In genomic region chr16:20814761-20815160, GRCh38 we compare ENCODE assay signal across 21 cellular contexts. TPM values are rescaled to one million over a fixed set of nuclear protein-coding genes. Genes with fewer than 3 reads are reported as not detected.
DNase-seq lines count a peak whose midpoint lies in the region; ATAC-seq and TF ChIP-seq lines count a peak whose summit lies in the region.
"Had no signal": no experiment of that assay in that cellular context is flagged by ENCODE, and none has a peak within 500 bp of the region (broad histone marks: within the 10 kb centered on the region; RNA-seq: fewer than 3 reads in every experiment).

No MANE protein-coding gene starts in this region.

- intact Hi-C loops in activated CD4-positive, alpha-beta T cell treated with anti-CD3 and anti-CD28 coated beads for 36 hours (cut with DNase I, micrococcal nuclease): no loop called here
- intact Hi-C loops in heart right ventricle (cut with DNase I): no loop called here

- CTCF ChIA-PET in activated CD4-positive, alpha-beta T cell treated with anti-CD3 and anti-CD28 coated beads for 36 hours (lab: Charles Lee): no interaction called here

- peaks cover 0 to 36% (median 0%) of the 10 kb centered on the region in 9 donors for H3K36me3 ChIP-seq in heart right ventricle
- H3K36me3 ChIP-seq: BLaER1, breast epithelium, thyroid gland had no signal

- no peak overlapping the region for H3K4me3 ChIP-seq in heart right ventricle
- H3K4me3 ChIP-seq: BLaER1, breast epithelium, spleen, thyroid gland had no signal

- H3K27me3 ChIP-seq in heart right ventricle: no peaks in the 10 kb centered on the region
- H3K27me3 ChIP-seq: BLaER1, breast epithelium, spleen, thyroid gland had no signal

- DNase-seq in activated CD4-positive, alpha-beta T cell treated with anti-CD3 and anti-CD28 coated beads for 36 hours: peak; percentile 17
- no peak for DNase-seq in activated CD4-positive, alpha-beta T cell treated with anti-CD3 and anti-CD28 coated beads for 1 hour
- DNase-seq in H4 (ENCODE audit: low spot score) (peak; percentile 16), RPMI7951 (ENCODE audit: low read depth) (peak; percentile 4), iris pigment epithelial cell (ENCODE audit: low read depth) (peak; percentile 6), heart right ventricle (no peak), DMS153 treated with DMSO at 0.1 percent for 48 hours (lab: John Stamatoyannopoulos, UW; ENCODE audit: unreplicated experiment) (no peak), NCI-H226 (no peak)
- DNase-seq: 8988T, activated gamma-delta T cell treated with Interleukin-2 at 50 U/mL for 16 hours, foreskin melanocyte, mesendoderm, NCI-H2029 treated with DMSO at 0.1 percent for 48 hours, NCI-H524, spleen, thyroid gland had no signal

- H3K27ac ChIP-seq in heart right ventricle: no peak overlapping the region
- H3K27ac ChIP-seq: BLaER1, breast epithelium, epithelial cell of prostate, spleen, thyroid gland had no signal

- POLR2A ChIA-PET in activated CD4-positive, alpha-beta T cell treated with anti-CD3 and anti-CD28 coated beads for 36 hours (lab: Charles Lee): no interaction called here

- no peak overlapping the region for H3K4me3 Mint-ChIP-seq in activated CD4-positive, alpha-beta T cell treated with anti-CD3 and anti-CD28 coated beads for 36 hours
- H3K4me3 Mint-ChIP-seq: nephron had no signal

- WGBS in heart right ventricle, 2 donors: 88 to 93% methylated on average over 4 of the region's 4 CpGs

- no peaks in the 10 kb centered on the region for H3K9me3 Mint-ChIP-seq in activated CD4-positive, alpha-beta T cell treated with anti-CD3 and anti-CD28 coated beads for 36 hours (ENCODE audit: low read depth)
- H3K9me3 Mint-ChIP-seq: nephron had no signal

- TF ChIP-seq CTCF in heart right ventricle (IDR thresholded peaks at IDR 0.05): no peak

- H3K36me3 Mint-ChIP-seq in activated CD4-positive, alpha-beta T cell treated with anti-CD3 and anti-CD28 coated beads for 36 hours (ENCODE audit: low read depth): peaks cover 13% of the 10 kb centered on the region

- no peak overlapping the region for H3K27ac Mint-ChIP-seq in activated CD4-positive, alpha-beta T cell treated with anti-CD3 and anti-CD28 coated beads for 36 hours
- H3K27ac Mint-ChIP-seq: nephron had no signal

- no peaks in the 10 kb centered on the region for H3K27me3 Mint-ChIP-seq in activated CD4-positive, alpha-beta T cell treated with anti-CD3 and anti-CD28 coated beads for 36 hours

- peaks cover 6% of the 10 kb centered on the region for H3K4me1 Mint-ChIP-seq in activated CD4-positive, alpha-beta T cell treated with anti-CD3 and anti-CD28 coated beads for 36 hours
- H3K4me1 Mint-ChIP-seq: nephron had no signal

- no peaks in the 10 kb centered on the region for H3K4me1 ChIP-seq in heart right ventricle
- H3K4me1 ChIP-seq: BLaER1, breast epithelium, thyroid gland had no signal

- ATAC-seq in activated CD4-positive, alpha-beta T cell treated with anti-CD3 and anti-CD28 coated beads for 36 hours: peak; percentile 53
- ATAC-seq in heart right ventricle: no peak
- ATAC-seq: HepG2 had no signal

- H3K9me3 ChIP-seq in heart right ventricle: no peaks in the 10 kb centered on the region
- H3K9me3 ChIP-seq: BLaER1, breast epithelium, spleen, thyroid gland had no signal

RNA-seq across cellular contexts. Expression of gene REXO5, which starts 8.4 kb away (rescaled TPM):
- 10 to 100 TPM; 17.9 to 20.4 TPM for total RNA-seq in activated CD4-positive, alpha-beta T cell treated with anti-CD3 and anti-CD28 coated beads for 36 hours
- total RNA-seq in H4 (2014; rRNA removed; shearing (Covaris generic)): 4.2 and 6.9 TPM in 2 replicates
- total RNA-seq in RPMI7951 (2014; rRNA removed; shearing (Covaris generic)): 8.6 and 12.5 TPM in 2 replicates
- total RNA-seq in heart right ventricle: 1 to 10 TPM; 3.1 to 6.9 (median 5.2) TPM
- polyA plus RNA-seq in heart right ventricle: 1 to 10 TPM; 2.0 to 2.6 TPM

RNA-seq across cellular contexts. Expression of gene ERI2, which starts 8.5 kb away (rescaled TPM):
- total RNA-seq in activated CD4-positive, alpha-beta T cell treated with anti-CD3 and anti-CD28 coated beads for 36 hours: 10 to 100 TPM; 17.6 to 19.8 TPM
- 11.7 and 21.9 TPM in 2 replicates for total RNA-seq in H4 (2014; rRNA removed; shearing (Covaris generic))
- 29.3 and 29.7 TPM in 2 replicates for total RNA-seq in RPMI7951 (2014; rRNA removed; shearing (Covaris generic))
- total RNA-seq in heart right ventricle: 10 to 100 TPM in 8 of 10 donors, 1 to 10 TPM in 2; 8.1 to 13.6 (median 12.0) TPM
- polyA plus RNA-seq in heart right ventricle: 10 to 100 TPM in 1 of 2 donors, 1 to 10 TPM in 1; 3.2 to 10.6 TPM

RNA-seq across cellular contexts. Expression of gene ACSM3, which starts 50.9 kb away (rescaled TPM):
- total RNA-seq in activated CD4-positive, alpha-beta T cell treated with anti-CD3 and anti-CD28 coated beads for 36 hours: 10 to 100 TPM; 17.6 to 21.8 TPM
- total RNA-seq in H4 (2014; rRNA removed; shearing (Covaris generic)): 1.6 and 3.5 TPM in 2 replicates
- total RNA-seq in RPMI7951 (2014; rRNA removed; shearing (Covaris generic)): 0.78 and 1.3 TPM in 2 replicates
- 10 to 100 TPM in 2 of 10 donors, 1 to 10 TPM in 8; 2.3 to 13.1 (median 5.9) TPM for total RNA-seq in heart right ventricle
- polyA plus RNA-seq in heart right ventricle: 10 to 100 TPM in 1 of 2 donors, 1 to 10 TPM in 1; 3.8 to 45.1 TPM

Comparison
In these comparisons a context has a peak if more than half of its experiments do, and no peak if none do; other contexts are left out.
1. DNase-seq: peak in activated CD4-positive, alpha-beta T cell treated with anti-CD3 and anti-CD28 coated beads for 36 hours (single experiment), H4 (single experiment), RPMI7951 (single experiment) and iris pigment epithelial cell (single experiment); none in activated CD4-positive, alpha-beta T cell treated with anti-CD3 and anti-CD28 coated beads for 1 hour (single experiment), heart right ventricle (0 of 2), DMS153 treated with DMSO at 0.1 percent for 48 hours (single experiment) and NCI-H226 (single experiment).